Comparison of ENCODE assay signal across 1 cellular context in the genomic region with DNA sequence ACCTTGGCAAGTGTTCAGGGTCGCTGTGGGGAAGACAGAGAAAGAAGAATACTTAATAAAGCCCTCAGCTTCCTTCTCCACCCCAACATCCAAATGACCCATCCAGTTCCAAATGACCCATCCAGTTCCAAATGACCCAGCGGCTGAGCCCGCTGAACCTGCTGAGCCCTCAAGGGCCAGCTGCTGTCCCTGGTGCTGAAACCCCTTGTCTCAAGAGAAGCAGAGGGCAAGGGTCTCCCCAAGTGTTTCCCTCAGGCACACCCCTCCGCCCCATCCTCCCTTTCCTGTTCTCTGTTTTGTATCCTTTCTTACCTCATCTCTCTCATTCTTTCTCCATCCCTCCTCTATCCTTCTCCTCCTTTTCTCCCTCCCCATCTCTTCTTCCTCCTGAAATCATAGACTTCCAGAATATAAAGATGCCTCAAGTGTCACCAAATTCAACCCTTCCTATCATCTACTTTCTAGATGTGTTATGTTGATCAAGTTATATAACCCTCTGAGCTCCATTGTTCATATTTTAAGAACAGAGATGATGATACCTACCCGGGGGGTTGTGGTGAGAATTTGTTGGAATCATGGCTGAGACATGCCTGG.
TF ChIP-seq lines count a peak whose summit lies in the region.

No MANE protein-coding gene starts in this region.

TF ChIP-seq in H1, 55 proteins besides CTCF, POLR2A, EP300 and RAD21 (continued from another document):
- TF ChIP-seq PHF8 (conservative IDR thresholded peaks at IDR 0.05; ENCODE audit: low read depth, low read length) (no peak), SIN3A (conservative IDR thresholded peaks at IDR 0.05 in 1 of 2, IDR thresholded peaks at IDR 0.05 in 1 of 2; ENCODE audit: low read depth in 1 of 2, low read length in 2 of 2) (peak; percentile 50 to 93; a peak in 2 of 4 replicates), HDAC2 (IDR thresholded peaks at IDR 0.05; ENCODE audit: borderline replicate concordance in 1 of 2, low read depth in 2 of 2, low read length in 2 of 2) (peak; percentile 27 to 36; a peak in 1 of 4 replicates)
- TF ChIP-seq, protein P1, sequence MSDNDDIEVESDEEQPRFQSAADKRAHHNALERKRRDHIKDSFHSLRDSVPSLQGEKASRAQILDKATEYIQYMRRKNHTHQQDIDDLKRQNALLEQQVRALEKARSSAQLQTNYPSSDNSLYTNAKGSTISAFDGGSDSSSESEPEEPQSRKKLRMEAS (IDR thresholded peaks at IDR 0.05): 0 out of 2 replicates have a peak, but pooled peaks have one; percentile 16
